In genomic region chr16:75566040-75566888, GRCh38 we compare ENCODE assay signal across 1 cellular context.
TF ChIP-seq lines count a peak whose summit lies in the region.

GABARAPL2 (plus strand) TSS chr16:75566379; CDS start chr16:75566487, 108 bp downstream.

TF ChIP-seq in GM12878, 131 proteins besides CTCF, POLR2A, EP300 and RAD21 (continued from another document and continues in another):
- no peak for TF ChIP-seq SKIL (IDR thresholded peaks at IDR 0.05; ENCODE audit: low read depth, poor library complexity, severe bottlenecking)
- TF ChIP-seq PML (IDR thresholded peaks at IDR 0.05; ENCODE audit: low read length) = peak; percentile 40; the same call in 1 of the 2 replicates
- TF ChIP-seq ZNF274 (IDR thresholded peaks at IDR 0.05; ENCODE audit: insufficient read depth, insufficient read length) = no peak
- TF ChIP-seq SMAD1 (IDR thresholded peaks at IDR 0.05; ENCODE audit: low read depth, partially characterized antibody) = peak; percentile 81
- no peak for TF ChIP-seq RB1 (IDR thresholded peaks at IDR 0.05; ENCODE audit: borderline replicate concordance)
- TF ChIP-seq FOXK2 (IDR thresholded peaks at IDR 0.05) = peak; percentile 41; the same call in 1 of the 2 replicates
- no peak for TF ChIP-seq ZBTB11 (CRISPR knock-in tag; IDR thresholded peaks at IDR 0.05)
- TF ChIP-seq GABPA (IDR thresholded peaks at IDR 0.05; ENCODE audit: low read depth) = peak; percentile 88
- TF ChIP-seq HDAC2 (IDR thresholded peaks at IDR 0.05) = no peak
- TF ChIP-seq ZBTB33 (IDR thresholded peaks at IDR 0.05) = no peak
- TF ChIP-seq BCL3 (IDR thresholded peaks at IDR 0.05; ENCODE audit: borderline replicate concordance, insufficient read depth, low read depth, low read length, poor library complexity, severe bottlenecking) = no peak
- no peak for TF ChIP-seq CUX1 (IDR thresholded peaks at IDR 0.05; ENCODE audit: insufficient replicate concordance, low read depth, low read length)
- no peak for TF ChIP-seq RELB (IDR thresholded peaks at IDR 0.05; ENCODE audit: low read depth)
- TF ChIP-seq CHD4 (IDR thresholded peaks at IDR 0.05) = no peak
- 0 out of 2 replicates have a peak, but pooled peaks have one; percentile 14 for TF ChIP-seq MYB (IDR thresholded peaks at IDR 0.05; ENCODE audit: borderline replicate concordance, low read depth, low read length)
- no peak for TF ChIP-seq IRF5 (IDR thresholded peaks at IDR 0.05; ENCODE audit: borderline replicate concordance)
- TF ChIP-seq E4F1 (IDR thresholded peaks at IDR 0.05; ENCODE audit: borderline replicate concordance, partially characterized antibody) = no peak
- no peak for TF ChIP-seq JUND (IDR thresholded peaks at IDR 0.05; ENCODE audit: low read depth, low read length)
- no peak for TF ChIP-seq CEBPB (IDR thresholded peaks at IDR 0.05; ENCODE audit: borderline replicate concordance in 1 of 2, low read depth in 2 of 2, low read length in 2 of 2)
- TF ChIP-seq CHD2 (IDR thresholded peaks at IDR 0.05; ENCODE audit: borderline replicate concordance, low read depth, low read length) = peak; percentile 71; the same call in 1 of the 2 replicates
- TF ChIP-seq BCL11A (IDR thresholded peaks at IDR 0.05; ENCODE audit: low read depth, low read length) = no peak
- TF ChIP-seq MYC (IDR thresholded peaks at IDR 0.05; ENCODE audit: insufficient read depth, insufficient read length, insufficient replicate concordance, low read length, severe bottlenecking) = no peak
- TF ChIP-seq BHLHE40 (IDR thresholded peaks at IDR 0.05; ENCODE audit: borderline replicate concordance in 1 of 2, low read depth in 2 of 2, low read length in 1 of 2) = peak in 1 of 2 experiments; percentile 38; a peak in 2 of 4 replicates
- TF ChIP-seq ATF7 (IDR thresholded peaks at IDR 0.05; ENCODE audit: low read depth) = peak; percentile 40; the same call in 1 of the 2 replicates
- peak; percentile 75 for TF ChIP-seq IKZF1 (conservative IDR thresholded peaks at IDR 0.05)
- no peak; the same call in none of the 2 replicates for TF ChIP-seq HDGF (IDR thresholded peaks at IDR 0.05)
- TF ChIP-seq TBL1XR1 (IDR thresholded peaks at IDR 0.05; ENCODE audit: low read depth, low read length) = 0 out of 2 replicates have a peak, but pooled peaks have one; percentile 15
- TF ChIP-seq YY1 (IDR thresholded peaks at IDR 0.05; ENCODE audit: low read depth, low read length) = peak; percentile 69
- no peak for TF ChIP-seq USF1 (IDR thresholded peaks at IDR 0.05; ENCODE audit: borderline replicate concordance, extremely low read length, insufficient read depth, low read depth, low read length)
